ENCODE assay signal across 14 cellular contexts in genomic region chr9:122939611-122940010, GRCh38. TPM values are rescaled to one million over a fixed set of nuclear protein-coding genes. Genes with fewer than 3 reads are reported as not detected.
DNase-seq lines count a peak whose midpoint lies in the region; ATAC-seq and TF ChIP-seq lines count a peak whose summit lies in the region.
"Had no signal": no experiment of that assay in that cellular context is flagged by ENCODE, and none has a peak within 500 bp of the region (broad histone marks: within the 10 kb centered on the region; RNA-seq: fewer than 3 reads in every experiment).

No MANE protein-coding gene starts in this region.

- no peak for DNase-seq in activated CD8-positive, alpha-beta T cell treated with anti-CD3 and anti-CD28 coated beads for 36 hours
- DNase-seq in activated CD8-positive, alpha-beta T cell treated with anti-CD3 and anti-CD28 coated beads, Interleukin-2, amount 10 ng/mL, durations not matched to agents 7 days and 5 days = no peak
- DNase-seq in Caco-2 (no peak), UCSD-AML1 (lab: John Stamatoyannopoulos, UW; ENCODE audit: unreplicated experiment) (no peak), mesenteric fat pad (ENCODE audit: low spot score) (no peak)
- no peak for DNase-seq in natural killer cell treated with Interleukin-12 subunit alpha and Interleukin-12 subunit beta and Interleukin-15 and Interleukin-18, amount 100 ng/mL, for 72 hours (ENCODE audit: low spot score)
- DNase-seq: activated CD8-positive, alpha-beta memory T cell treated with anti-CD3 and anti-CD28 coated beads, Interleukin-2, amount 10 ng/mL, durations not matched to agents 7 days and 5 days; adrenal gland; cerebellar nuclear complex; HFFc6; NCI-H1417; psoas muscle had no signal

- peaks cover 30% of the 10 kb centered on the region for H3K4me1 Mint-ChIP-seq in activated CD8-positive, alpha-beta T cell treated with anti-CD3 and anti-CD28 coated beads for 36 hours (ENCODE audit: low read depth)
- H3K4me1 Mint-ChIP-seq in activated CD8-positive, alpha-beta T cell treated with anti-CD3 and anti-CD28 coated beads, Interleukin-2, amount 10 ng/mL, durations not matched to agents 7 days and 5 days (ENCODE audit: low read depth) = peaks cover 26% of the 10 kb centered on the region
- peaks cover 14% of the 10 kb centered on the region for H3K4me1 Mint-ChIP-seq in Caco-2 (ENCODE audit: low read depth, unreplicated experiment)
- H3K4me1 Mint-ChIP-seq in activated T-helper 17 cell treated with anti-CD3 and anti-CD28 coated beads, Interleukin-2, amount 50 U/mL, for 72 hours = peaks cover 13% of the 10 kb centered on the region
- H3K4me1 Mint-ChIP-seq in natural killer cell treated with Interleukin-12 subunit alpha and Interleukin-12 subunit beta and Interleukin-15 and Interleukin-18, amount 100 ng/mL, for 72 hours (ENCODE audit: low read depth in 2 of 2) = peaks cover 17 to 26% of the 10 kb centered on the region in 2 donors

- peaks cover 1% of the 10 kb centered on the region; the same call in 1 of the 2 replicates for H3K36me3 ChIP-seq in Caco-2 (ENCODE audit: control insufficient read depth, insufficient read depth, low read length)
- H3K36me3 ChIP-seq: adrenal gland had no signal

- POLR2A ChIA-PET in activated CD8-positive, alpha-beta T cell treated with anti-CD3 and anti-CD28 coated beads for 36 hours (lab: Charles Lee) = interaction anchor here (1.8 to 3.1 kb wide), 3 partner anchors 10 to 27 kb away, joined by 4 to 11 read pairs (median 7); partner anchors contain the start of gene ZBTB6
- POLR2A ChIA-PET in activated CD8-positive, alpha-beta T cell treated with anti-CD3 and anti-CD28 coated beads, Interleukin-2, amount 10 ng/mL, durations not matched to agents 7 days and 5 days (lab: Charles Lee) = interaction anchor here (0.6 to 4.6 kb wide), 5 partner anchors 9 to 57 kb away, joined by 3 to 46 read pairs (median 12); partner anchors contain the start of genes RC3H2, ZBTB26 and ZBTB6
- POLR2A ChIA-PET in Caco-2 (lab: Charles Lee) = interaction anchor here (1.7 to 1.8 kb wide), 2 partner anchors 8 to 34 kb away, joined by 19 to 36 read pairs; partner anchors contain the start of genes RC3H2 and ZBTB26

- peak overlapping the region; percentile 77 for H3K27ac Mint-ChIP-seq in activated CD8-positive, alpha-beta T cell treated with anti-CD3 and anti-CD28 coated beads for 36 hours
- no peak overlapping the region for H3K27ac Mint-ChIP-seq in activated CD8-positive, alpha-beta T cell treated with anti-CD3 and anti-CD28 coated beads, Interleukin-2, amount 10 ng/mL, durations not matched to agents 7 days and 5 days
- peak overlapping the region; percentile 20 for H3K27ac Mint-ChIP-seq in Caco-2 (ENCODE audit: unreplicated experiment)
- H3K27ac Mint-ChIP-seq in activated T-helper 17 cell treated with anti-CD3 and anti-CD28 coated beads, Interleukin-2, amount 50 U/mL, for 72 hours = no peak overlapping the region
- H3K27ac Mint-ChIP-seq in natural killer cell treated with Interleukin-12 subunit alpha and Interleukin-12 subunit beta and Interleukin-15 and Interleukin-18, amount 100 ng/mL, for 72 hours = peak overlapping the region in 1 of 2 donors; percentile 3

- H3K4me3 Mint-ChIP-seq in activated CD8-positive, alpha-beta T cell treated with anti-CD3 and anti-CD28 coated beads for 36 hours = peak overlapping the region; percentile 36
- H3K4me3 Mint-ChIP-seq in activated CD8-positive, alpha-beta T cell treated with anti-CD3 and anti-CD28 coated beads, Interleukin-2, amount 10 ng/mL, durations not matched to agents 7 days and 5 days = no peak overlapping the region
- peak overlapping the region; percentile 49 for H3K4me3 Mint-ChIP-seq in Caco-2 (ENCODE audit: unreplicated experiment)
- H3K4me3 Mint-ChIP-seq in activated T-helper 17 cell treated with anti-CD3 and anti-CD28 coated beads, Interleukin-2, amount 50 U/mL, for 72 hours = peak overlapping the region; percentile 97
- H3K4me3 Mint-ChIP-seq in natural killer cell treated with Interleukin-12 subunit alpha and Interleukin-12 subunit beta and Interleukin-15 and Interleukin-18, amount 100 ng/mL, for 72 hours = peak overlapping the region; percentile 26

- H3K27me3 Mint-ChIP-seq in activated CD8-positive, alpha-beta T cell treated with anti-CD3 and anti-CD28 coated beads for 36 hours = no peaks in the 10 kb centered on the region
- no peaks in the 10 kb centered on the region for H3K27me3 Mint-ChIP-seq in activated CD8-positive, alpha-beta T cell treated with anti-CD3 and anti-CD28 coated beads, Interleukin-2, amount 10 ng/mL, durations not matched to agents 7 days and 5 days (ENCODE audit: low read depth)
- no peaks in the 10 kb centered on the region for H3K27me3 Mint-ChIP-seq in Caco-2 (ENCODE audit: insufficient read depth, unreplicated experiment)
- H3K27me3 Mint-ChIP-seq in activated T-helper 17 cell treated with anti-CD3 and anti-CD28 coated beads, Interleukin-2, amount 50 U/mL, for 72 hours = no peaks in the 10 kb centered on the region
- H3K27me3 Mint-ChIP-seq in natural killer cell treated with Interleukin-12 subunit alpha and Interleukin-12 subunit beta and Interleukin-15 and Interleukin-18, amount 100 ng/mL, for 72 hours = no peaks in the 10 kb centered on the region
- H3K27me3 Mint-ChIP-seq: activated CD8-positive, alpha-beta memory T cell treated with anti-CD3 and anti-CD28 coated beads, Interleukin-2, amount 10 ng/mL, durations not matched to agents 7 days and 5 days had no signal

- peaks cover 9% of the 10 kb centered on the region; the same call in 1 of the 2 replicates for H3K4me1 ChIP-seq in Caco-2

- peaks cover 22% of the 10 kb centered on the region for H3K36me3 Mint-ChIP-seq in activated CD8-positive, alpha-beta T cell treated with anti-CD3 and anti-CD28 coated beads for 36 hours (ENCODE audit: low read depth)
- peaks cover 23% of the 10 kb centered on the region for H3K36me3 Mint-ChIP-seq in activated CD8-positive, alpha-beta T cell treated with anti-CD3 and anti-CD28 coated beads, Interleukin-2, amount 10 ng/mL, durations not matched to agents 7 days and 5 days (ENCODE audit: low read depth)
- H3K36me3 Mint-ChIP-seq in Caco-2 (ENCODE audit: insufficient read depth, unreplicated experiment) = peaks cover 48% of the 10 kb centered on the region
- H3K36me3 Mint-ChIP-seq in activated T-helper 17 cell treated with anti-CD3 and anti-CD28 coated beads, Interleukin-2, amount 50 U/mL, for 72 hours (ENCODE audit: low read depth) = peaks cover 49% of the 10 kb centered on the region
- peaks cover 12% of the 10 kb centered on the region for H3K36me3 Mint-ChIP-seq in natural killer cell treated with Interleukin-12 subunit alpha and Interleukin-12 subunit beta and Interleukin-15 and Interleukin-18, amount 100 ng/mL, for 72 hours

- H3K4me3 ChIP-seq in Caco-2 (ENCODE audit: low read depth, low read length) = no peak overlapping the region

- no peaks in the 10 kb centered on the region for H3K9me3 Mint-ChIP-seq in activated CD8-positive, alpha-beta T cell treated with anti-CD3 and anti-CD28 coated beads for 36 hours
- H3K9me3 Mint-ChIP-seq in activated CD8-positive, alpha-beta T cell treated with anti-CD3 and anti-CD28 coated beads, Interleukin-2, amount 10 ng/mL, durations not matched to agents 7 days and 5 days (ENCODE audit: insufficient read depth) = no peaks in the 10 kb centered on the region
- no peaks in the 10 kb centered on the region for H3K9me3 Mint-ChIP-seq in Caco-2 (ENCODE audit: unreplicated experiment)
- H3K9me3 Mint-ChIP-seq in activated T-helper 17 cell treated with anti-CD3 and anti-CD28 coated beads, Interleukin-2, amount 50 U/mL, for 72 hours = no peaks in the 10 kb centered on the region
- no peaks in the 10 kb centered on the region for H3K9me3 Mint-ChIP-seq in natural killer cell treated with Interleukin-12 subunit alpha and Interleukin-12 subunit beta and Interleukin-15 and Interleukin-18, amount 100 ng/mL, for 72 hours
- H3K9me3 Mint-ChIP-seq: HFFc6 had no signal

- CTCF ChIA-PET in activated CD8-positive, alpha-beta T cell treated with anti-CD3 and anti-CD28 coated beads for 36 hours (lab: Charles Lee) = interaction anchor here (1.2 to 1.9 kb wide), 2 partner anchors 10 to 16 kb away, joined by 3 to 9 read pairs; no protein-coding TSS in a partner anchor
- CTCF ChIA-PET in activated CD8-positive, alpha-beta T cell treated with anti-CD3 and anti-CD28 coated beads, Interleukin-2, amount 10 ng/mL, durations not matched to agents 7 days and 5 days (lab: Charles Lee) = interaction anchor here (0.6 kb wide), 1 partner anchor 82 kb away, joined by 3 read pairs; no protein-coding TSS in a partner anchor
- CTCF ChIA-PET in Caco-2 (lab: Charles Lee) = no interaction called here

- no TSS peak for BruUV-seq in Caco-2 (replicated peaks; lab: Mats Ljungman, UMichigan)

- no peak for TF ChIP-seq CTCF in activated CD8-positive, alpha-beta T cell treated with anti-CD3 and anti-CD28 coated beads for 36 hours (IDR thresholded peaks at IDR 0.05)
- TF ChIP-seq CTCF in Caco-2 (IDR thresholded peaks at IDR 0.05; ENCODE audit: insufficient read depth in 1 of 2, low read depth in 1 of 2, low read length in 1 of 2, severe bottlenecking in 1 of 2, unreplicated experiment in 1 of 2) = no peak

- no peaks in the 10 kb centered on the region for H3K9me3 ChIP-seq in Caco-2
- H3K9me3 ChIP-seq: adrenal gland, psoas muscle had no signal

- intact Hi-C loops in activated CD8-positive, alpha-beta T cell treated with anti-CD3 and anti-CD28 coated beads for 36 hours (cut with micrococcal nuclease) = no loop called here
- intact Hi-C loops in Caco-2 (cut with micrococcal nuclease; ENCODE audit: unreplicated experiment) = loop anchor here (1.0 kb wide), 3 partner anchors 8 to 34 kb away; partner anchors contain the start of genes RC3H2, ZBTB26 and ZBTB6

- H3K27me3 ChIP-seq in Caco-2 (replicated peaks; ENCODE audit: control insufficient read depth, insufficient read depth, low read length) = no peaks in the 10 kb centered on the region
- H3K27me3 ChIP-seq: adrenal gland had no signal

- no peak for ATAC-seq in activated CD8-positive, alpha-beta T cell treated with anti-CD3 and anti-CD28 coated beads for 36 hours
- ATAC-seq in activated CD8-positive, alpha-beta T cell treated with anti-CD3 and anti-CD28 coated beads, Interleukin-2, amount 10 ng/mL, durations not matched to agents 7 days and 5 days = no peak
- ATAC-seq in activated T-helper 17 cell treated with anti-CD3 and anti-CD28 coated beads, Interleukin-2, amount 50 U/mL, for 72 hours (replicated peaks) = no peak
- ATAC-seq in natural killer cell treated with Interleukin-12 subunit alpha and Interleukin-12 subunit beta and Interleukin-15 and Interleukin-18, amount 100 ng/mL, for 72 hours = no peak
- no peak for ATAC-seq in GM21526 (IDR thresholded peaks at IDR 0.05; ENCODE audit: low FRiP score, unreplicated experiment)
- ATAC-seq: activated CD8-positive, alpha-beta memory T cell treated with anti-CD3 and anti-CD28 coated beads, Interleukin-2, amount 10 ng/mL, durations not matched to agents 7 days and 5 days; psoas muscle had no signal

RNA-seq across cellular contexts. Expression of gene RABGAP1, which starts 1.2 kb away (rescaled TPM):
- 10 to 100 TPM; 19.8 to 22.0 TPM for total RNA-seq in activated CD8-positive, alpha-beta T cell treated with anti-CD3 and anti-CD28 coated beads for 36 hours
- total RNA-seq in activated CD8-positive, alpha-beta T cell treated with anti-CD3 and anti-CD28 coated beads, Interleukin-2, amount 10 ng/mL, durations not matched to agents 7 days and 5 days = 10 to 100 TPM; 27.8 to 28.0 TPM
- total RNA-seq in Caco-2 (2022) (52.1 and 55.4 TPM in 2 replicates), mesenteric fat pad (39.4 TPM)
- total RNA-seq in activated T-helper 17 cell treated with anti-CD3 and anti-CD28 coated beads, Interleukin-2, amount 50 U/mL, for 72 hours = 10 to 100 TPM; 35.5 to 42.4 TPM
- 10 to 100 TPM; 27.6 to 31.2 TPM for total RNA-seq in natural killer cell treated with Interleukin-12 subunit alpha and Interleukin-12 subunit beta and Interleukin-15 and Interleukin-18, amount 100 ng/mL, for 72 hours

RNA-seq across cellular contexts. Expression of gene ZBTB26, which starts 8.3 kb away (rescaled TPM):
- total RNA-seq in activated CD8-positive, alpha-beta T cell treated with anti-CD3 and anti-CD28 coated beads for 36 hours = 1 to 10 TPM; 5.3 to 6.2 TPM
- 1 to 10 TPM; 6.6 to 7.1 TPM for total RNA-seq in activated CD8-positive, alpha-beta T cell treated with anti-CD3 and anti-CD28 coated beads, Interleukin-2, amount 10 ng/mL, durations not matched to agents 7 days and 5 days
- total RNA-seq in Caco-2 (2022) (8.7 and 10.3 TPM in 2 replicates), mesenteric fat pad (2.9 TPM)
- 10 to 100 TPM in 1 of 2 donors, 1 to 10 TPM in 1; 6.0 to 11.3 TPM for total RNA-seq in activated T-helper 17 cell treated with anti-CD3 and anti-CD28 coated beads, Interleukin-2, amount 50 U/mL, for 72 hours
- total RNA-seq in natural killer cell treated with Interleukin-12 subunit alpha and Interleukin-12 subunit beta and Interleukin-15 and Interleukin-18, amount 100 ng/mL, for 72 hours = 1 to 10 TPM; 5.1 to 7.5 TPM

RNA-seq across cellular contexts. Expression of gene ZBTB6, which starts 26.5 kb away (rescaled TPM):
- 1 to 10 TPM; 9.7 to 9.8 TPM for total RNA-seq in activated CD8-positive, alpha-beta T cell treated with anti-CD3 and anti-CD28 coated beads for 36 hours
- 1 to 10 TPM; 9.1 to 9.3 TPM for total RNA-seq in activated CD8-positive, alpha-beta T cell treated with anti-CD3 and anti-CD28 coated beads, Interleukin-2, amount 10 ng/mL, durations not matched to agents 7 days and 5 days
- 6.8 and 7.2 TPM in 2 replicates for total RNA-seq in Caco-2 (2022)
- 10 to 100 TPM; 10.2 to 14.8 TPM for total RNA-seq in activated T-helper 17 cell treated with anti-CD3 and anti-CD28 coated beads, Interleukin-2, amount 50 U/mL, for 72 hours
- total RNA-seq in natural killer cell treated with Interleukin-12 subunit alpha and Interleukin-12 subunit beta and Interleukin-15 and Interleukin-18, amount 100 ng/mL, for 72 hours = 10 to 100 TPM in 1 of 2 donors, 1 to 10 TPM in 1; 7.0 to 13.3 TPM
- total RNA-seq in mesenteric fat pad = 4.8 TPM

RNA-seq across cellular contexts. Expression of gene RC3H2, which starts 34.5 kb away (rescaled TPM):
- 10 to 100 TPM; 22.7 to 22.8 TPM for total RNA-seq in activated CD8-positive, alpha-beta T cell treated with anti-CD3 and anti-CD28 coated beads for 36 hours
- 10 to 100 TPM; 40.3 to 43.6 TPM for total RNA-seq in activated CD8-positive, alpha-beta T cell treated with anti-CD3 and anti-CD28 coated beads, Interleukin-2, amount 10 ng/mL, durations not matched to agents 7 days and 5 days
- total RNA-seq in Caco-2 (2022) = 53.8 and 55.5 TPM in 2 replicates
- total RNA-seq in activated T-helper 17 cell treated with anti-CD3 and anti-CD28 coated beads, Interleukin-2, amount 50 U/mL, for 72 hours = 10 to 100 TPM; 41.2 to 46.5 TPM
- 10 to 100 TPM; 45.0 to 57.3 TPM for total RNA-seq in natural killer cell treated with Interleukin-12 subunit alpha and Interleukin-12 subunit beta and Interleukin-15 and Interleukin-18, amount 100 ng/mL, for 72 hours
- total RNA-seq in mesenteric fat pad = 40.0 TPM

Comparison
In these comparisons a context has a peak if more than half of its experiments do, and no peak if none do; other contexts are left out.
1. H3K27ac Mint-ChIP-seq: peak in activated CD8-positive, alpha-beta T cell treated with anti-CD3 and anti-CD28 coated beads for 36 hours (single experiment) and Caco-2 (single experiment); none in activated CD8-positive, alpha-beta T cell treated with anti-CD3 and anti-CD28 coated beads, Interleukin-2, amount 10 ng/mL, durations not matched to agents 7 days and 5 days (single experiment) and activated T-helper 17 cell treated with anti-CD3 and anti-CD28 coated beads, Interleukin-2, amount 50 U/mL, for 72 hours (single experiment).